Comparison of ENCODE assay signal across 12 cellular contexts in genomic region chr12:6626654-6627283, GRCh38. TPM values are rescaled to one million over a fixed set of nuclear protein-coding genes. Genes with fewer than 3 reads are reported as not detected.
DNase-seq lines count a peak whose midpoint lies in the region; ATAC-seq and TF ChIP-seq lines count a peak whose summit lies in the region.
"Had no signal": no experiment of that assay in that cellular context is flagged by ENCODE, and none has a peak within 500 bp of the region (broad histone marks: within the 10 kb centered on the region; RNA-seq: fewer than 3 reads in every experiment).

No MANE protein-coding gene starts in this region.

- H3K27me3 Mint-ChIP-seq in activated CD4-positive, alpha-beta T cell treated with anti-CD3 and anti-CD28 coated beads for 36 hours: no peaks in the 10 kb centered on the region
- no peaks in the 10 kb centered on the region for H3K27me3 Mint-ChIP-seq in activated T-helper 17 cell treated with anti-CD3 and anti-CD28 coated beads, Interleukin-2, amount 50 U/mL, for 72 hours

- H3K9ac ChIP-seq in Loucy (ENCODE audit: low read depth, low read length, poor library complexity, severe bottlenecking): peak overlapping the region; percentile 24

- no peaks in the 10 kb centered on the region for H3K27me3 ChIP-seq in Loucy (ENCODE audit: insufficient read depth, low read length, poor library complexity, severe bottlenecking)
- H3K27me3 ChIP-seq: gastrocnemius medialis had no signal

- no peak for TF ChIP-seq CTCF in Loucy (conservative IDR thresholded peaks at IDR 0.05; ENCODE audit: low read length)

- peaks cover 28% of the 10 kb centered on the region for H3K4me1 ChIP-seq in Loucy (ENCODE audit: insufficient read depth, low read length, poor library complexity, severe bottlenecking)
- H3K4me1 ChIP-seq: gastrocnemius medialis had no signal

- H3K4me1 Mint-ChIP-seq in activated CD4-positive, alpha-beta T cell treated with anti-CD3 and anti-CD28 coated beads for 36 hours: peaks cover 32% of the 10 kb centered on the region
- peaks cover 20% of the 10 kb centered on the region for H3K4me1 Mint-ChIP-seq in activated T-helper 17 cell treated with anti-CD3 and anti-CD28 coated beads, Interleukin-2, amount 50 U/mL, for 72 hours

- POLR2A ChIA-PET in activated CD4-positive, alpha-beta T cell treated with anti-CD3 and anti-CD28 coated beads for 36 hours (lab: Charles Lee): interaction anchor here (0.6 kb wide), 2 partner anchors 20 to 23 kb away, joined by 3 to 8 read pairs; partner anchors contain the start of gene ACRBP

- ATAC-seq in activated CD4-positive, alpha-beta T cell treated with anti-CD3 and anti-CD28 coated beads for 36 hours: no peak
- peak; percentile 68 for ATAC-seq in activated T-helper 17 cell treated with anti-CD3 and anti-CD28 coated beads, Interleukin-2, amount 50 U/mL, for 72 hours (replicated peaks)
- ATAC-seq: gastrocnemius medialis had no signal

- H3K27ac Mint-ChIP-seq in activated CD4-positive, alpha-beta T cell treated with anti-CD3 and anti-CD28 coated beads for 36 hours: peak overlapping the region; percentile 86
- peak overlapping the region; percentile 17 for H3K27ac Mint-ChIP-seq in activated T-helper 17 cell treated with anti-CD3 and anti-CD28 coated beads, Interleukin-2, amount 50 U/mL, for 72 hours
- H3K27ac Mint-ChIP-seq: H9 had no signal

- H4K20me1 ChIP-seq in Loucy (ENCODE audit: insufficient read depth, low read length, poor library complexity, severe bottlenecking): no peaks in the 10 kb centered on the region

- CTCF ChIA-PET in activated CD4-positive, alpha-beta T cell treated with anti-CD3 and anti-CD28 coated beads for 36 hours (lab: Charles Lee): interaction anchor here (0.5 to 0.8 kb wide), 2 partner anchors 112 to 127 kb away, joined by 3 read pairs; partner anchors contain the start of gene MLF2

- no peaks in the 10 kb centered on the region for H3K9me3 ChIP-seq in Loucy (ENCODE audit: insufficient read depth, low read depth, low read length)
- H3K9me3 ChIP-seq: gastrocnemius medialis had no signal

- intact Hi-C loops in activated CD4-positive, alpha-beta T cell treated with anti-CD3 and anti-CD28 coated beads for 36 hours (cut with DNase I, micrococcal nuclease): no loop called here

- H3K36me3 Mint-ChIP-seq in activated CD4-positive, alpha-beta T cell treated with anti-CD3 and anti-CD28 coated beads for 36 hours (ENCODE audit: low read depth): no peaks in the 10 kb centered on the region
- H3K36me3 Mint-ChIP-seq in activated T-helper 17 cell treated with anti-CD3 and anti-CD28 coated beads, Interleukin-2, amount 50 U/mL, for 72 hours (ENCODE audit: low read depth): no peaks in the 10 kb centered on the region

- H3K4me3 ChIP-seq in Loucy (ENCODE audit: low read length, poor library complexity, severe bottlenecking): peak overlapping the region; percentile 20
- H3K4me3 ChIP-seq: gastrocnemius medialis, skin epidermis had no signal

- peaks cover 40% of the 10 kb centered on the region for H3K79me2 ChIP-seq in Loucy (ENCODE audit: insufficient read depth, low read length)

- H3F3A ChIP-seq in Loucy (ENCODE audit: low read depth): no peaks in the 10 kb centered on the region

- no peaks in the 10 kb centered on the region for H3K9me2 ChIP-seq in Loucy (replicated peaks; ENCODE audit: low read depth, low read length)

- no peaks in the 10 kb centered on the region for H3K9me3 Mint-ChIP-seq in activated CD4-positive, alpha-beta T cell treated with anti-CD3 and anti-CD28 coated beads for 36 hours (ENCODE audit: low read depth)
- H3K9me3 Mint-ChIP-seq in activated T-helper 17 cell treated with anti-CD3 and anti-CD28 coated beads, Interleukin-2, amount 50 U/mL, for 72 hours: no peaks in the 10 kb centered on the region
- H3K9me3 Mint-ChIP-seq: H9 had no signal

- DNase-seq in activated CD4-positive, alpha-beta T cell treated with anti-CD3 and anti-CD28 coated beads for 36 hours: peak; percentile 37
- no peak for DNase-seq in activated CD4-positive, alpha-beta T cell treated with anti-CD3 and anti-CD28 coated beads for 4 hours
- peak; percentile 30 for DNase-seq in occipital lobe (lab: John Stamatoyannopoulos, UW)
- no peak for DNase-seq in DMS 273 (lab: John Stamatoyannopoulos, UW; ENCODE audit: unreplicated experiment)
- DNase-seq in stimulated activated CD4-positive, alpha-beta T cell treated with anti-CD3 and anti-CD28 coated beads, Interleukin-2, amount 100 ng/mL, for 48 hours: no peak
- no peak for DNase-seq in effector CD4-positive, alpha-beta T cell
- DNase-seq: gastrocnemius medialis; H9; NK-92 treated with Interleukin-12 subunit alpha and Interleukin-12 subunit beta, amount 100 ng/mL, for 24 hours had no signal

- H2AFZ ChIP-seq in Loucy (ENCODE audit: low read length): no peak overlapping the region

- peak overlapping the region; percentile 53 for H3K4me2 ChIP-seq in Loucy (ENCODE audit: low read depth, low read length, poor library complexity, severe bottlenecking)

- peak overlapping the region; percentile 63 for H3K4me3 Mint-ChIP-seq in activated CD4-positive, alpha-beta T cell treated with anti-CD3 and anti-CD28 coated beads for 36 hours
- peak overlapping the region; percentile 72 for H3K4me3 Mint-ChIP-seq in activated T-helper 17 cell treated with anti-CD3 and anti-CD28 coated beads, Interleukin-2, amount 50 U/mL, for 72 hours
- H3K4me3 Mint-ChIP-seq: H9 had no signal

- H3K36me3 ChIP-seq in Loucy (ENCODE audit: insufficient read depth, low read length): no peaks in the 10 kb centered on the region
- H3K36me3 ChIP-seq: gastrocnemius medialis had no signal

RNA-seq across cellular contexts. Expression of gene LPAR5, which starts 9.0 kb away (rescaled TPM):
- total RNA-seq in activated CD4-positive, alpha-beta T cell treated with anti-CD3 and anti-CD28 coated beads for 36 hours: 1 to 10 TPM; 3.5 TPM
- total RNA-seq in activated T-helper 17 cell treated with anti-CD3 and anti-CD28 coated beads, Interleukin-2, amount 50 U/mL, for 72 hours: 1 to 10 TPM; 3.1 to 4.5 TPM
- 0.62 TPM for total RNA-seq in occipital lobe

RNA-seq across cellular contexts. Expression of gene CHD4, which starts 19.6 kb away (rescaled TPM):
- total RNA-seq in activated CD4-positive, alpha-beta T cell treated with anti-CD3 and anti-CD28 coated beads for 36 hours: 100 to 1,000 TPM; 279 to 322 TPM
- total RNA-seq in activated T-helper 17 cell treated with anti-CD3 and anti-CD28 coated beads, Interleukin-2, amount 50 U/mL, for 72 hours: 100 to 1,000 TPM; 267 to 285 TPM
- 149 TPM for total RNA-seq in occipital lobe

RNA-seq across cellular contexts. Expression of gene ACRBP, which starts 20.5 kb away (rescaled TPM):
- 1 to 10 TPM; 1.7 to 3.3 TPM for total RNA-seq in activated CD4-positive, alpha-beta T cell treated with anti-CD3 and anti-CD28 coated beads for 36 hours
- 1 to 10 TPM in 1 of 2 donors, under 1 TPM in 1; 0.78 to 2.6 TPM for total RNA-seq in activated T-helper 17 cell treated with anti-CD3 and anti-CD28 coated beads, Interleukin-2, amount 50 U/mL, for 72 hours
- 0.62 TPM for total RNA-seq in occipital lobe

RNA-seq across cellular contexts. Expression of gene ING4, which starts 36.1 kb away (rescaled TPM):
- total RNA-seq in activated CD4-positive, alpha-beta T cell treated with anti-CD3 and anti-CD28 coated beads for 36 hours: 10 to 100 TPM; 14.9 to 17.6 TPM
- 10 to 100 TPM; 13.4 to 25.6 TPM for total RNA-seq in activated T-helper 17 cell treated with anti-CD3 and anti-CD28 coated beads, Interleukin-2, amount 50 U/mL, for 72 hours
- 65.0 TPM for total RNA-seq in occipital lobe

RNA-seq across cellular contexts. Expression of gene NOP2, which starts 58.7 kb away (rescaled TPM):
- 10 to 100 TPM; 93.2 to 97.1 TPM for total RNA-seq in activated CD4-positive, alpha-beta T cell treated with anti-CD3 and anti-CD28 coated beads for 36 hours
- 100 to 1,000 TPM in 1 of 2 donors, 10 to 100 TPM in 1; 61.6 to 133 TPM for total RNA-seq in activated T-helper 17 cell treated with anti-CD3 and anti-CD28 coated beads, Interleukin-2, amount 50 U/mL, for 72 hours
- total RNA-seq in occipital lobe: 10.8 TPM

Comparison
In these comparisons a context has a peak if more than half of its experiments do, and no peak if none do; other contexts are left out.
1. DNase-seq: peak in activated CD4-positive, alpha-beta T cell treated with anti-CD3 and anti-CD28 coated beads for 36 hours (single experiment) and occipital lobe (single experiment); none in activated CD4-positive, alpha-beta T cell treated with anti-CD3 and anti-CD28 coated beads for 4 hours (0 of 2), DMS 273 (single experiment), stimulated activated CD4-positive, alpha-beta T cell treated with anti-CD3 and anti-CD28 coated beads, Interleukin-2, amount 100 ng/mL, for 48 hours (0 of 2) and effector CD4-positive, alpha-beta T cell (single experiment).